ENCODE assay signal across 22 cellular contexts in the genomic region with DNA sequence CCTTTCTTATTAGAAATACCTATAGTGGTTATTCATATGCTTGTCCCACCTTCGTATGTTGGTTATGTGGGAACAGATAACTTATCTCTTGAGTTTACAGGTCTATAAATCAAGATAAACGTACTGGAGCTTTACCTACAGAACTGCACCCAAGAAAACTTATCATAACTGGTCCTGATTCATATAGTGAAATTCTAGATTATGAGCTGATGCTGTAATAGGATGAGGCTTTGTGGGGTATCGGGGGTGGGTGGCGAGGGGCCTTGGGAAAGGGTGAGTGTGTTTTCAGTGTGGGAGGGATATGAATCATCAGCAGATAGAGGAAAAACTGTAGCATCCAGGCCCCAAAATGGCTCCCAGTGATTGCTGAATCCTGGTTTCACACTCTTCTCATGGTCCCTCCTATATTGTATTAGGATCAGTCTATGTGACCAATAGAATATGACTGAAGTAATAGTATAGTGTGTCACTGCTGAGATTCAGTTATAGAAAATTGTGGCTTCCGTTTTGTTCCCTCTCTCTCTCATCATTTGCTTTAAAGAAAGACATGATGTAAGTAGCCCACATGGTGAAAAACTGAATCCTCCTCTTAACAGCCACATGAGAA.
DNase-seq lines count a peak whose midpoint lies in the region; ATAC-seq, FAIRE-seq and TF ChIP-seq lines count a peak whose summit lies in the region.
"Had no signal": no experiment of that assay in that cellular context is flagged by ENCODE, and none has a peak within 500 bp of the region (broad histone marks: within the 10 kb centered on the region; RNA-seq: fewer than 3 reads in every experiment).

No MANE protein-coding gene starts in this region.

- no peaks in the 10 kb centered on the region for H3K9me3 ChIP-seq in astrocyte (ENCODE audit: insufficient read depth, low read depth, low read length)

- DNase-seq in activated T-cell treated with anti-CD3 and anti-CD28 coated beads for 48 hours (ENCODE audit: low read depth) (peak; percentile 12), activated T-cell treated with anti-CD3 and anti-CD28 coated beads for 4 hours (no peak), astrocyte (ENCODE audit: low read depth) (peak; percentile 1), DMS153 treated with DMSO at 0.1 percent for 48 hours (lab: John Stamatoyannopoulos, UW; ENCODE audit: unreplicated experiment) (no peak), NCI-H1694 (lab: John Stamatoyannopoulos, UW) (no peak)
- DNase-seq in stimulated activated naive CD8-positive, alpha-beta T cell treated with anti-CD3 and anti-CD28 coated beads, Interleukin-15, Interleukin-2, amounts not matched to agents 100 U/mL and 50 U/mL, for 24 hours = peak; percentile 7
- no peak for DNase-seq in stimulated activated naive CD8-positive, alpha-beta T cell treated with anti-CD3 and anti-CD28 coated beads, Interleukin-15, amount 100 ng/mL, for 72 hours
- DNase-seq: CD8-positive, alpha-beta memory T cell; GOT3; NCI-H1105 treated with DMSO at 0.1 percent for 48 hours; NCI-H1694 treated with DMSO at 0.1 percent for 48 hours; NCI-H510A; NCI-H748 treated with DMSO at 0.1 percent for 48 hours; NK-92 treated with Interleukin-12 subunit alpha and Interleukin-12 subunit beta, amount 100 ng/mL, for 24 hours had no signal

- no peak overlapping the region for H3K27ac ChIP-seq in astrocyte (ENCODE audit: low read depth, low read length)
- H3K27ac ChIP-seq: BLaER1 treated with 17β-estradiol and CSF1 and Interleukin-3, amounts not matched to agents 10 nM and 100 nM had no signal

- no peak overlapping the region for H3K9ac ChIP-seq in astrocyte (ENCODE audit: low read length)
- H3K9ac ChIP-seq: BLaER1 treated with 17β-estradiol and CSF1 and Interleukin-3, amounts not matched to agents 10 nM and 100 nM had no signal

- H3K4me3 ChIP-seq in astrocyte (ENCODE audit: insufficient read depth, low read depth, low read length) = no peak overlapping the region
- H3K4me3 ChIP-seq: BLaER1 treated with 17β-estradiol and CSF1 and Interleukin-3, amounts not matched to agents 10 nM and 100 nM; K562 had no signal

- H3K27me3 Mint-ChIP-seq in stimulated activated naive CD8-positive, alpha-beta T cell treated with anti-CD3 and anti-CD28 coated beads, Interleukin-15, amount 100 ng/mL, for 72 hours = no peaks in the 10 kb centered on the region
- no peaks in the 10 kb centered on the region for H3K27me3 Mint-ChIP-seq in astrocyte (ENCODE audit: low read depth, unreplicated experiment)
- H3K27me3 Mint-ChIP-seq: CD8-positive, alpha-beta memory T cell had no signal

- H4K20me1 ChIP-seq in astrocyte (ENCODE audit: insufficient read depth, low read length) = no peaks in the 10 kb centered on the region
- H4K20me1 ChIP-seq: BLaER1 treated with 17β-estradiol and CSF1 and Interleukin-3, amounts not matched to agents 10 nM and 100 nM had no signal

- ATAC-seq in stimulated activated naive CD8-positive, alpha-beta T cell treated with anti-CD3 and anti-CD28 coated beads, Interleukin-15, Interleukin-2, amounts not matched to agents 100 U/mL and 50 U/mL, for 24 hours = peak; percentile 43
- ATAC-seq in stimulated activated naive CD8-positive, alpha-beta T cell treated with anti-CD3 and anti-CD28 coated beads, Interleukin-15, amount 100 ng/mL, for 72 hours = no peak
- ATAC-seq in GM21390 (IDR thresholded peaks at IDR 0.05; ENCODE audit: unreplicated experiment) = no peak
- ATAC-seq: HCT116, K562, Right ventricle myocardium inferior had no signal

- no peak overlapping the region for H3K4me3 Mint-ChIP-seq in stimulated activated naive CD8-positive, alpha-beta T cell treated with anti-CD3 and anti-CD28 coated beads, Interleukin-15, amount 100 ng/mL, for 72 hours
- no peak overlapping the region for H3K4me3 Mint-ChIP-seq in astrocyte (ENCODE audit: unreplicated experiment)
- H3K4me3 Mint-ChIP-seq: CD8-positive, alpha-beta memory T cell had no signal

- peaks cover 6 to 7% of the 10 kb centered on the region in 2 donors for H3K9me3 Mint-ChIP-seq in stimulated activated naive CD8-positive, alpha-beta T cell treated with anti-CD3 and anti-CD28 coated beads, Interleukin-15, amount 100 ng/mL, for 72 hours
- H3K9me3 Mint-ChIP-seq in astrocyte (ENCODE audit: unreplicated experiment) = peaks cover 5% of the 10 kb centered on the region

- no peak overlapping the region for H3K27ac Mint-ChIP-seq in stimulated activated naive CD8-positive, alpha-beta T cell treated with anti-CD3 and anti-CD28 coated beads, Interleukin-15, amount 100 ng/mL, for 72 hours
- H3K27ac Mint-ChIP-seq in astrocyte (ENCODE audit: unreplicated experiment) = no peak overlapping the region
- H3K27ac Mint-ChIP-seq: CD8-positive, alpha-beta memory T cell had no signal

- H3K4me2 ChIP-seq in astrocyte (ENCODE audit: low read length) = no peak overlapping the region
- H3K4me2 ChIP-seq: BLaER1 treated with 17β-estradiol and CSF1 and Interleukin-3, amounts not matched to agents 10 nM and 100 nM had no signal

- H3K36me3 ChIP-seq in astrocyte (ENCODE audit: insufficient read depth, low read length) = no peaks in the 10 kb centered on the region
- H3K36me3 ChIP-seq: BLaER1 treated with 17β-estradiol and CSF1 and Interleukin-3, amounts not matched to agents 10 nM and 100 nM had no signal

- H3K4me1 ChIP-seq in astrocyte (ENCODE audit: insufficient read depth, low read length) = no peaks in the 10 kb centered on the region
- H3K4me1 ChIP-seq: BLaER1 treated with 17β-estradiol and CSF1 and Interleukin-3, amounts not matched to agents 10 nM and 100 nM had no signal

- H3K36me3 Mint-ChIP-seq in astrocyte (ENCODE audit: low read depth, unreplicated experiment) = no peaks in the 10 kb centered on the region
- H3K36me3 Mint-ChIP-seq: CD8-positive, alpha-beta memory T cell had no signal

- H2AFZ ChIP-seq in astrocyte (ENCODE audit: low read depth, low read length) = no peak overlapping the region

- no peak for TF ChIP-seq CTCF in astrocyte (IDR thresholded peaks at IDR 0.05; ENCODE audit: insufficient read depth, low read depth, low read length)

- H3K27me3 ChIP-seq in astrocyte (ENCODE audit: insufficient read depth, low read length) = no peaks in the 10 kb centered on the region
- H3K27me3 ChIP-seq: BLaER1 treated with 17β-estradiol and CSF1 and Interleukin-3, amounts not matched to agents 10 nM and 100 nM had no signal

- no peak for FAIRE-seq in astrocyte (lab: Jason Lieb, UNC)
- FAIRE-seq: GM12892, GM18507, K562, RCC 7860 had no signal

- H3K4me1 Mint-ChIP-seq in stimulated activated naive CD8-positive, alpha-beta T cell treated with anti-CD3 and anti-CD28 coated beads, Interleukin-15, amount 100 ng/mL, for 72 hours = no peaks in the 10 kb centered on the region
- H3K4me1 Mint-ChIP-seq in astrocyte (ENCODE audit: low read depth, unreplicated experiment) = peaks cover 4% of the 10 kb centered on the region
- H3K4me1 Mint-ChIP-seq: CD8-positive, alpha-beta memory T cell had no signal

- no peaks in the 10 kb centered on the region for H3K79me2 ChIP-seq in astrocyte (ENCODE audit: insufficient read depth, low read length)

Comparison
In these comparisons a context has a peak if more than half of its experiments do, and no peak if none do; other contexts are left out.
1. DNase-seq: peak in activated T-cell treated with anti-CD3 and anti-CD28 coated beads for 48 hours (single experiment), stimulated activated naive CD8-positive, alpha-beta T cell treated with anti-CD3 and anti-CD28 coated beads, Interleukin-15, Interleukin-2, amounts not matched to agents 100 U/mL and 50 U/mL, for 24 hours (single experiment) and astrocyte (single experiment); none in activated T-cell treated with anti-CD3 and anti-CD28 coated beads for 4 hours (single experiment), stimulated activated naive CD8-positive, alpha-beta T cell treated with anti-CD3 and anti-CD28 coated beads, Interleukin-15, amount 100 ng/mL, for 72 hours (0 of 2), DMS153 treated with DMSO at 0.1 percent for 48 hours (single experiment) and NCI-H1694 (single experiment).